16 cellular contexts compared by ENCODE assay signal in the genomic region with DNA sequence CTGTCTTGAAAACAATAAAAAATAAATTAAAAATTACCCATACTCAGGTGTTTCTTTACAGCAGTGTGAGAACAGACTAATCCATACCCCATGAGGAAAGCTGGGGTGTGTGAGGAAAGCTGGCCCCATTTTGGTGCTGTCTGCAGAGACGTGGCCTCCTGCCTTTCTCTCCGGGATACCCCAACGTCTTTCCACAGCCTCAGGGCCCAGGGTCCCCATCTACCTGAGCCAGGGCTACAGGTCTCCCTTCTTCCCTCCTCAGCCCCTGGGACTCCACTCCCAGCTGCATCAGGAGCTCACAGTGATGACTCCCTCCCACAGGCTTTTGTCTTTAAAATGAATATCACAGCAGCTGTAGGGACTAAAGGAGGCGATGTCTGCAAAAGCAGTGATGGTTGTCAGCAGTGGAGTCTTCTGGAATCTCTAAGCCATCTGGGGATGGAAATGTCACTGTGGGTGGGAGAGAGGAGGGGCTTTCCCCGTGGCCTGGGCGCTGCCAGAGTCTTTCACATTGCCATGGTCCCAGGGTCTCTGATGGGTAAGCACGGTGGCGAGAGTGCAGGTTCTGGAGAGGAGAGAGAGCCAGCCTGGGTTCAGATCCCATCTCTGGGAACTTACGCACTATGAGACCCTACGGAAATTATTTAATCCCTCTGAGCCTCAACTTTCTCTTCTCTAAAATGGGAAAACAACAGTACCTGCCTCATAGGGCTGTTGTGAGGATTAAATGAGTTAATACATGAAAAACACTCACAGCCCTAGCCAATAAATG.
"Had no signal": no experiment of that assay in that cellular context is flagged by ENCODE, and none has a peak within 500 bp of the region (broad histone marks: within the 10 kb centered on the region; RNA-seq: fewer than 3 reads in every experiment).

No MANE protein-coding gene starts in this region.

- H3K9ac ChIP-seq: neural progenitor cell had no signal

- H3K27ac ChIP-seq: adrenal gland, heart right ventricle, neural progenitor cell, ovary, tibial nerve, uterus, WERI-Rb-1 had no signal

- H3K9me3 ChIP-seq: adrenal gland, heart right ventricle, ovary, uterus had no signal

- H3K4me1 ChIP-seq: neural progenitor cell, tibial nerve, uterus had no signal

- H3K9me3 Mint-ChIP-seq: naive B cell; neural progenitor cell; stimulated activated effector memory CD8-positive, alpha-beta T cell treated with anti-CD3 and anti-CD28 coated beads, Interleukin-12 subunit alpha, Interleukin-12 subunit beta, amount 100 ng/mL, for 72 hours; T-cell had no signal

- DNase-seq: activated CD4-positive, alpha-beta T cell treated with anti-CD3 and anti-CD28 coated beads, Interleukin-2, amount 10 ng/mL, durations not matched to agents 7 days and 5 days; activated naive CD4-positive, alpha-beta T cell treated with anti-CD3 and anti-CD28 coated beads, Interleukin-2, amount 50 U/mL, for 16 hours; activated T-cell treated with anti-CD3 and anti-CD28 coated beads, Interleukin-2, amount 50 U/mL, for 1 hour; heart right ventricle; islet precursor cell; naive B cell; ovary; T-cell; uterus; WERI-Rb-1 had no signal

- H3K27me3 Mint-ChIP-seq: T-cell had no signal

- H3K4me1 Mint-ChIP-seq: neural progenitor cell had no signal

- H3K36me3 Mint-ChIP-seq: naive B cell; neural progenitor cell; stimulated activated effector memory CD8-positive, alpha-beta T cell treated with anti-CD3 and anti-CD28 coated beads, Interleukin-12 subunit alpha, Interleukin-12 subunit beta, amount 100 ng/mL, for 72 hours; T-cell had no signal

- ATAC-seq: heart right ventricle, left lobe of liver had no signal

- H3K4me3 ChIP-seq: adrenal gland, heart right ventricle, neural progenitor cell, ovary, tibial nerve, uterus had no signal

- H3K4me3 Mint-ChIP-seq: activated CD4-positive, alpha-beta T cell treated with anti-CD3 and anti-CD28 coated beads, Interleukin-2, amount 10 ng/mL, durations not matched to agents 7 days and 5 days; neural progenitor cell; stimulated activated effector memory CD8-positive, alpha-beta T cell treated with anti-CD3 and anti-CD28 coated beads, Interleukin-12 subunit alpha, Interleukin-12 subunit beta, amount 100 ng/mL, for 72 hours; T-cell had no signal

- FAIRE-seq: frontal cortex had no signal

- H3K27me3 ChIP-seq: adrenal gland, heart right ventricle, neural progenitor cell, ovary, tibial nerve, uterus had no signal

- H3K27ac Mint-ChIP-seq: activated CD4-positive, alpha-beta T cell treated with anti-CD3 and anti-CD28 coated beads, Interleukin-2, amount 10 ng/mL, durations not matched to agents 7 days and 5 days; neural progenitor cell; stimulated activated effector memory CD8-positive, alpha-beta T cell treated with anti-CD3 and anti-CD28 coated beads, Interleukin-12 subunit alpha, Interleukin-12 subunit beta, amount 100 ng/mL, for 72 hours; T-cell had no signal

- H3K36me3 ChIP-seq: adrenal gland, heart right ventricle, neural progenitor cell, ovary, tibial nerve, uterus, WERI-Rb-1 had no signal
